In the genomic region with DNA sequence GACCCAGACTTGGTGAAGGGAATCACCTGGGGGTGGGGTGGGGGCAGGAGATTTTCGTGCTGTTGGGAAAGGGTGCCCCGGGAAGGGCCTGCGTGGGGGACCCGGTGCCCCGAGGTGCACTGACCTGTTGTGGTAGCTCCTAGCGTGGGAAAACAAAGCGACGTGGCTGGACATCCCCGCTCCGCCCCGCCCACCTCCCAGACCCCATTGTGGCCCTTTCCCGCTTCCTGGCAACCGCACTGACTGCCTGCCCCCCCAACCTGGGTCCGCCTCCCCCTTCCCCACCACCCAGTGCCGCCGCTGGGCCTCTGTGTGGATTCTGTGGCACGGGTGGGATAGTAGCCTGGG, we compare ENCODE assay signal across 8 cellular contexts. TPM values are rescaled to one million over a fixed set of nuclear protein-coding genes. Genes with fewer than 3 reads are reported as not detected.
DNase-seq lines count a peak whose midpoint lies in the region; ATAC-seq and TF ChIP-seq lines count a peak whose summit lies in the region.

No MANE protein-coding gene starts in this region.

- DNase-seq in activated CD4-positive, alpha-beta T cell treated with anti-CD3 and anti-CD28 coated beads, Interleukin-2, amount 10 ng/mL, durations not matched to agents 7 days and 5 days, result no peak
- no peak for DNase-seq in activated CD4-positive, alpha-beta T cell treated with anti-CD3 and anti-CD28 coated beads, Interleukin-2, amount 50 U/mL, for 48 hours
- DNase-seq in ascending aorta (ENCODE audit: low spot score in 2 of 2), result no peak
- DNase-seq in left colon, result peak; percentile 57 to 60

- H3K9me3 ChIP-seq in ascending aorta, result no peaks in the 10 kb centered on the region
- peaks cover 1% of the 10 kb centered on the region for H3K9me3 ChIP-seq in thymus (ENCODE audit: control insufficient read depth)

- peak overlapping the region; percentile 100 for H3K27ac Mint-ChIP-seq in activated CD4-positive, alpha-beta T cell treated with anti-CD3 and anti-CD28 coated beads, Interleukin-2, amount 10 ng/mL, durations not matched to agents 7 days and 5 days

- peaks cover 34% of the 10 kb centered on the region for H3K36me3 Mint-ChIP-seq in activated CD4-positive, alpha-beta T cell treated with anti-CD3 and anti-CD28 coated beads, Interleukin-2, amount 10 ng/mL, durations not matched to agents 7 days and 5 days (ENCODE audit: low read depth)

- H3K4me1 ChIP-seq in ascending aorta (peaks cover 12 to 24% of the 10 kb centered on the region in 2 donors), thymus (ENCODE audit: control insufficient read depth, insufficient read depth, low read length) (peaks cover 4% of the 10 kb centered on the region)

- H3K36me3 ChIP-seq in ascending aorta, result no peaks in the 10 kb centered on the region
- peaks cover 3% of the 10 kb centered on the region for H3K36me3 ChIP-seq in thymus (ENCODE audit: control insufficient read depth, insufficient read depth)

- 12% methylated on average over 17 of the region's 17 CpGs for WGBS in thymus

- H3K4me3 Mint-ChIP-seq in activated CD4-positive, alpha-beta T cell treated with anti-CD3 and anti-CD28 coated beads, Interleukin-2, amount 10 ng/mL, durations not matched to agents 7 days and 5 days, result peak overlapping the region; percentile 96

- TF ChIP-seq CTCF in ascending aorta (IDR thresholded peaks at IDR 0.05), result no peak

- CTCF ChIA-PET in activated CD4-positive, alpha-beta T cell treated with anti-CD3 and anti-CD28 coated beads, Interleukin-2, amount 10 ng/mL, durations not matched to agents 7 days and 5 days (lab: Charles Lee), result interaction anchor here (0.8 kb wide), 1 partner anchor 31 kb away, joined by 3 read pairs; no protein-coding TSS in a partner anchor

- H3K9me3 Mint-ChIP-seq in activated CD4-positive, alpha-beta T cell treated with anti-CD3 and anti-CD28 coated beads, Interleukin-2, amount 10 ng/mL, durations not matched to agents 7 days and 5 days, result no peaks in the 10 kb centered on the region

- POLR2A ChIA-PET in activated CD4-positive, alpha-beta T cell treated with anti-CD3 and anti-CD28 coated beads, Interleukin-2, amount 10 ng/mL, durations not matched to agents 7 days and 5 days (lab: Charles Lee), result interaction anchor here (1.7 kb wide), 1 partner anchor 16 kb away, joined by 6 read pairs; no protein-coding TSS in a partner anchor

- ATAC-seq in left colon, result no peak
- ATAC-seq in GM18868 (IDR thresholded peaks at IDR 0.05; ENCODE audit: unreplicated experiment), result no peak
- no peak for ATAC-seq in GM19455 (IDR thresholded peaks at IDR 0.05; ENCODE audit: unreplicated experiment)
- no peak for ATAC-seq in HG02885 (IDR thresholded peaks at IDR 0.05; ENCODE audit: poor library complexity, unreplicated experiment)

- H3K4me3 ChIP-seq in ascending aorta (peak overlapping the region; percentile 61 to 78), thymus (ENCODE audit: low read length) (peak overlapping the region; percentile 50)

- intact Hi-C loops in ascending aorta (cut with DNase I), result no loop called here
- intact Hi-C loops in left colon (cut with DNase I, micrococcal nuclease), result no loop called here

- H3K4me1 Mint-ChIP-seq in activated CD4-positive, alpha-beta T cell treated with anti-CD3 and anti-CD28 coated beads, Interleukin-2, amount 10 ng/mL, durations not matched to agents 7 days and 5 days, result peaks cover 59% of the 10 kb centered on the region

- H3K27me3 Mint-ChIP-seq in activated CD4-positive, alpha-beta T cell treated with anti-CD3 and anti-CD28 coated beads, Interleukin-2, amount 10 ng/mL, durations not matched to agents 7 days and 5 days, result no peaks in the 10 kb centered on the region

- H3K27me3 ChIP-seq in ascending aorta (peaks cover 11% of the 10 kb centered on the region), thymus (ENCODE audit: control insufficient read depth, insufficient read depth) (peaks cover 56% of the 10 kb centered on the region)

- peak overlapping the region; percentile 80 to 91 for H3K27ac ChIP-seq in ascending aorta
- H3K27ac ChIP-seq in thymus (ENCODE audit: low read depth), result peak overlapping the region; percentile 97

RNA-seq across cellular contexts. Expression of a gene that starts 2.5 kb away (rescaled TPM):
- total RNA-seq in activated CD4-positive, alpha-beta T cell treated with anti-CD3 and anti-CD28 coated beads, Interleukin-2, amount 10 ng/mL, durations not matched to agents 7 days and 5 days, result 100 to 1,000 TPM in 1 of 2 experiments, 10 to 100 TPM in 1; 92.2 to 126 TPM
- 150 TPM for total RNA-seq in ascending aorta
- 10 to 100 TPM; 32.0 to 33.0 TPM for total RNA-seq in left colon
- polyA plus RNA-seq in thymus, result 156 TPM

RNA-seq across cellular contexts. Expression of a gene that starts 6.9 kb away (rescaled TPM):
- 10 to 100 TPM in 1 of 2 experiments, 1 to 10 TPM in 1; 2.8 to 10.5 TPM for total RNA-seq in activated CD4-positive, alpha-beta T cell treated with anti-CD3 and anti-CD28 coated beads, Interleukin-2, amount 10 ng/mL, durations not matched to agents 7 days and 5 days
- total RNA-seq in ascending aorta (not detected), left colon (1 to 10 TPM; 5.5 to 5.7 TPM)
- polyA plus RNA-seq in thymus, result 9.8 TPM

RNA-seq across cellular contexts. Expression of a gene that starts 13.4 kb away (rescaled TPM):
- 10 to 100 TPM; 15.6 to 16.0 TPM for total RNA-seq in activated CD4-positive, alpha-beta T cell treated with anti-CD3 and anti-CD28 coated beads, Interleukin-2, amount 10 ng/mL, durations not matched to agents 7 days and 5 days
- total RNA-seq in ascending aorta (not detected), left colon (under 1 TPM in 1 of 2 donors, not detected in 1; 0.17 TPM)
- 23.4 TPM for polyA plus RNA-seq in thymus

RNA-seq across cellular contexts. Expression of a gene that starts 24.3 kb away (rescaled TPM):
- total RNA-seq in activated CD4-positive, alpha-beta T cell treated with anti-CD3 and anti-CD28 coated beads, Interleukin-2, amount 10 ng/mL, durations not matched to agents 7 days and 5 days, result 100 to 1,000 TPM; 110 to 133 TPM
- total RNA-seq in ascending aorta (41.7 TPM), left colon (10 to 100 TPM; 26.6 to 27.1 TPM)
- 40.8 TPM for polyA plus RNA-seq in thymus

RNA-seq across cellular contexts. Expression of a gene that starts 24.8 kb away (rescaled TPM):
- 100 to 1,000 TPM; 130 to 139 TPM for total RNA-seq in activated CD4-positive, alpha-beta T cell treated with anti-CD3 and anti-CD28 coated beads, Interleukin-2, amount 10 ng/mL, durations not matched to agents 7 days and 5 days
- 119 TPM for total RNA-seq in ascending aorta
- total RNA-seq in left colon, result 10 to 100 TPM; 58.7 to 59.3 TPM
- polyA plus RNA-seq in thymus, result 90.2 TPM

Comparison
In these comparisons a context has a peak if more than half of its experiments do, and no peak if none do; other contexts are left out.
1. DNase-seq: peak in left colon (2 of 2); none in activated CD4-positive, alpha-beta T cell treated with anti-CD3 and anti-CD28 coated beads, Interleukin-2, amount 10 ng/mL, durations not matched to agents 7 days and 5 days (single experiment), activated CD4-positive, alpha-beta T cell treated with anti-CD3 and anti-CD28 coated beads, Interleukin-2, amount 50 U/mL, for 48 hours (0 of 2) and ascending aorta (0 of 2).
2. RNA of a gene that starts 13.4 kb away (total RNA-seq): 15.6 to 16.0 TPM in activated CD4-positive, alpha-beta T cell treated with anti-CD3 and anti-CD28 coated beads, Interleukin-2, amount 10 ng/mL, durations not matched to agents 7 days and 5 days; 0.17 TPM in left colon and not detected in ascending aorta (single experiment); every median in the first group is over 10 times any median in the second.